14 cellular contexts compared by ENCODE assay signal in genomic region chr1:198001776-198002408, GRCh38.
"Had no signal": no experiment of that assay in that cellular context is flagged by ENCODE, and none has a peak within 500 bp of the region (broad histone marks: within the 10 kb centered on the region; RNA-seq: fewer than 3 reads in every experiment).

No MANE protein-coding gene starts in this region.

- H3K9me3 Mint-ChIP-seq: activated naive CD4-positive, alpha-beta T cell treated with anti-CD3 and anti-CD28 coated beads, Interleukin-2, amount 10 ng/mL, durations not matched to agents 7 days and 5 days; activated T-helper 2 cell treated with anti-CD3 and anti-CD28 coated beads, Interferon-gamma antibody, Interleukin-2, Interleukin-4, amounts not matched to agents 10 μg/mL and 5 μg/mL and 100 μg/mL, durations not matched to agents 14 hours and 24 hours and 36 hours; nephron progenitor cell; stimulated activated naive CD8-positive, alpha-beta T cell treated with anti-CD3 and anti-CD28 coated beads, Interleukin-15, Interleukin-2, amounts not matched to agents 100 ng/mL and 50 ng/mL, for 24 hours; T-helper 2 cell treated with Interferon-gamma antibody and Interleukin-4, amounts not matched to agents 5 μg/mL and 100 μg/mL, for 36 hours had no signal

- H3K27ac Mint-ChIP-seq: activated naive CD4-positive, alpha-beta T cell treated with anti-CD3 and anti-CD28 coated beads, Interleukin-2, amount 10 ng/mL, durations not matched to agents 7 days and 5 days; activated T-helper 2 cell treated with anti-CD3 and anti-CD28 coated beads, Interferon-gamma antibody, Interleukin-2, Interleukin-4, amounts not matched to agents 10 μg/mL and 5 μg/mL and 100 μg/mL, durations not matched to agents 14 hours and 24 hours and 36 hours; nephron progenitor cell; stimulated activated naive CD8-positive, alpha-beta T cell treated with anti-CD3 and anti-CD28 coated beads, Interleukin-15, Interleukin-2, amounts not matched to agents 100 ng/mL and 50 ng/mL, for 24 hours; T-helper 2 cell treated with Interferon-gamma antibody and Interleukin-4, amounts not matched to agents 5 μg/mL and 100 μg/mL, for 36 hours had no signal

- H3K27me3 ChIP-seq: body of pancreas, heart right ventricle, testis had no signal

- H3K4me1 ChIP-seq: body of pancreas, heart right ventricle, testis had no signal

- H3K4me1 Mint-ChIP-seq: nephron progenitor cell had no signal

- H3K27ac ChIP-seq: body of pancreas, heart right ventricle, testis had no signal

- H3K36me3 ChIP-seq: heart right ventricle had no signal

- DNase-seq: activated naive CD4-positive, alpha-beta T cell treated with anti-CD3 and anti-CD28 coated beads, Interleukin-2, amount 10 ng/mL, durations not matched to agents 7 days and 5 days; body of pancreas; heart right ventricle; kidney; left ventricle myocardium superior; mesendoderm; nephron progenitor cell; stimulated activated CD4-positive, alpha-beta T cell treated with anti-CD3 and anti-CD28 coated beads, Interleukin-4, amount 100 ng/mL, for 1 hour; stimulated activated CD8-positive, alpha-beta memory T cell treated with anti-CD3 and anti-CD28 coated beads, Interleukin-4, amount 100 ng/mL, for 48 hours; testis had no signal

- H3K36me3 Mint-ChIP-seq: activated naive CD4-positive, alpha-beta T cell treated with anti-CD3 and anti-CD28 coated beads, Interleukin-2, amount 10 ng/mL, durations not matched to agents 7 days and 5 days had no signal

- H3K4me3 Mint-ChIP-seq: activated naive CD4-positive, alpha-beta T cell treated with anti-CD3 and anti-CD28 coated beads, Interleukin-2, amount 10 ng/mL, durations not matched to agents 7 days and 5 days; nephron progenitor cell; stimulated activated naive CD8-positive, alpha-beta T cell treated with anti-CD3 and anti-CD28 coated beads, Interleukin-15, Interleukin-2, amounts not matched to agents 100 ng/mL and 50 ng/mL, for 24 hours; T-helper 2 cell treated with Interferon-gamma antibody and Interleukin-4, amounts not matched to agents 5 μg/mL and 100 μg/mL, for 36 hours had no signal

- ATAC-seq: activated CD4-positive, CD25-positive, alpha-beta regulatory T cell treated with anti-CD3 and anti-CD28 coated beads, Interleukin-2, amount 50 U/mL, for 24 hours; body of pancreas; heart right ventricle; left ventricle myocardium superior had no signal

- H3K9me3 ChIP-seq: body of pancreas, heart right ventricle, testis had no signal

- H3K4me3 ChIP-seq: body of pancreas, heart right ventricle, testis had no signal
